ENCODE assay signal across 13 cellular contexts in the genomic region with DNA sequence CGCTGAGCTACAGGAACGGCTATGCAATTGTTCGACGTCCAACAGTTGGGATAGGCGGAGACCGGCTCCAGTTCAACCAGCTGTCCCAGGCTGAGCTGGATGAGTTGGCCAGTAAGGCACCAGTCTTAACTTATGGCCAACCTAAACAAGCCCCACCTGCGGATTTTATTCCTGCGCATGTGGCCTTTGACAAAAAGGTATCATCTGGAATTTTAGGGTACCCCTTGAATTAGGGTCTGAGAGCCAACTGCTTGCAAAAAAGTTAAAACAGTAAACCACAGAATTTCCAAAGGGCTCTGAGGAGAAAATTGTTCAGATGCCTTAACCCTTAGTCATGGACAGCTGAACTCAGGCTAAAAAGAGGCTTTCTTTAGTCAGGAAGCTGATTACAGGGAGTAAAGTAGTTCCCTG. TPM values are rescaled to one million over a fixed set of nuclear protein-coding genes. Genes with fewer than 3 reads are reported as not detected.
DNase-seq lines count a peak whose midpoint lies in the region; ATAC-seq and TF ChIP-seq lines count a peak whose summit lies in the region.
"Had no signal": no experiment of that assay in that cellular context is flagged by ENCODE, and none has a peak within 500 bp of the region (broad histone marks: within the 10 kb centered on the region; RNA-seq: fewer than 3 reads in every experiment).

No MANE protein-coding gene starts in this region.

- H3K27me3 Mint-ChIP-seq in chondrocyte (ENCODE audit: low read depth), result no peaks in the 10 kb centered on the region

- no TSS peak for BruUV-seq in A673 (replicated peaks; lab: Mats Ljungman, UMichigan)

- TF ChIP-seq CTCF in A673 (conservative IDR thresholded peaks at IDR 0.05; ENCODE audit: low read depth, low read length), result no peak
- no peak for TF ChIP-seq CTCF in chondrocyte (IDR thresholded peaks at IDR 0.05)
- no peak for TF ChIP-seq CTCF in GM10266 (IDR thresholded peaks at IDR 0.05; ENCODE audit: control insufficient read depth, insufficient read depth, low read depth, missing control alignments)

- POLR2A ChIA-PET in A673 (lab: Charles Lee; ENCODE audit: low non-redundant PET), result no interaction called here

- H3K9me3 ChIP-seq in A673 (ENCODE audit: low read depth, low read length, poor library complexity, severe bottlenecking), result no peaks in the 10 kb centered on the region
- H3K9me3 ChIP-seq in HUES48 (ENCODE audit: control insufficient read depth, insufficient read depth, low read length), result no peaks in the 10 kb centered on the region

- peaks cover 1% of the 10 kb centered on the region for H3K36me3 Mint-ChIP-seq in chondrocyte (ENCODE audit: low read depth)

- H3K27ac ChIP-seq in A673 (ENCODE audit: low read depth, low read length, poor library complexity, severe bottlenecking) (no peak overlapping the region), HUES48 (ENCODE audit: low read depth, low read length) (peak overlapping the region; percentile 84)
- H3K27ac ChIP-seq: C4-2B had no signal

- intact Hi-C loops in A673 (cut with micrococcal nuclease; ENCODE audit: unreplicated experiment), result no loop called here

- CTCF ChIA-PET in A673 (lab: Charles Lee), result no interaction called here

- H3K9ac ChIP-seq in HUES48 (ENCODE audit: low read depth, low read length), result no peak overlapping the region; the same call in 1 of the 2 replicates

- DNase-seq in A673 (ENCODE audit: low spot score) (peak; percentile 48), chondrocyte (ENCODE audit: low spot score) (no peak), kidney glomerular epithelial cell (lab: John Stamatoyannopoulos, UW) (peak; percentile 82), GM10266 (ENCODE audit: extremely low spot score) (no peak), NCI-H2196 treated with DMSO at 0.1 percent for 48 hours (lab: John Stamatoyannopoulos, UW; ENCODE audit: unreplicated experiment) (no peak)
- DNase-seq: activated effector memory CD4-positive, alpha-beta T cell treated with anti-CD3 and anti-CD28 coated beads, Interleukin-2, amount 50 U/mL, for 16 hours; small intestine; stimulated activated naive CD8-positive, alpha-beta T cell treated with anti-CD3 and anti-CD28 coated beads, Interleukin-15, Interleukin-2, amounts not matched to agents 100 U/mL and 50 U/mL, for 24 hours; T-helper 1 cell had no signal

- H3K27me3 ChIP-seq in A673 (replicated peaks; ENCODE audit: insufficient read depth, low read depth, low read length, poor library complexity) (no peaks in the 10 kb centered on the region), HUES48 (ENCODE audit: control insufficient read depth, insufficient read depth, low read length) (no peaks in the 10 kb centered on the region)

- no peak overlapping the region for H3K4me3 Mint-ChIP-seq in chondrocyte (ENCODE audit: unreplicated experiment)

- H3K27ac Mint-ChIP-seq in chondrocyte (ENCODE audit: unreplicated experiment), result peak overlapping the region; percentile 87

- peaks cover 13% of the 10 kb centered on the region for H3K4me1 ChIP-seq in A673 (ENCODE audit: insufficient read depth, low read length, poor library complexity, severe bottlenecking)
- peaks cover 30% of the 10 kb centered on the region for H3K4me1 ChIP-seq in HUES48 (ENCODE audit: control insufficient read depth, insufficient read depth, low read length)

- ATAC-seq in GM19455 (IDR thresholded peaks at IDR 0.05; ENCODE audit: unreplicated experiment) (no peak), HG03095 (IDR thresholded peaks at IDR 0.05; ENCODE audit: unreplicated experiment) (no peak)
- ATAC-seq: stimulated activated naive CD8-positive, alpha-beta T cell treated with anti-CD3 and anti-CD28 coated beads, Interleukin-15, Interleukin-2, amounts not matched to agents 100 U/mL and 50 U/mL, for 24 hours had no signal

- H3K9me3 Mint-ChIP-seq in chondrocyte (ENCODE audit: low read depth), result no peaks in the 10 kb centered on the region

- H3K4me3 ChIP-seq in A673 (ENCODE audit: low read depth, low read length, poor library complexity, severe bottlenecking) (no peak overlapping the region), HUES48 (ENCODE audit: low read depth, low read length) (0 out of 2 replicates have a peak overlapping the region, but pooled peaks have one; percentile 18)

- H3K36me3 ChIP-seq in A673 (ENCODE audit: insufficient read depth, low read length, poor library complexity, severe bottlenecking), result no peaks in the 10 kb centered on the region
- H3K36me3 ChIP-seq in HUES48 (ENCODE audit: control insufficient read depth, insufficient read depth, low read length), result 0 out of 2 replicates have a peak, but pooled peaks cover 8% of the 10 kb centered on the region

- peaks cover 33% of the 10 kb centered on the region for H3K4me1 Mint-ChIP-seq in chondrocyte (ENCODE audit: low read depth)

RNA-seq across cellular contexts. Expression of gene EFHC1, which starts 3.8 kb away (rescaled TPM):
- total RNA-seq in A673 (2021) (16.9 and 25.7 TPM in 2 replicates), chondrocyte (9.6 to 18.7 TPM (median 11.3 TPM) in 3 replicates)

Comparison
In these comparisons a context has a peak if more than half of its experiments do, and no peak if none do; other contexts are left out.
1. DNase-seq: peak in A673 (single experiment) and kidney glomerular epithelial cell (single experiment); none in chondrocyte (single experiment), GM10266 (single experiment) and NCI-H2196 treated with DMSO at 0.1 percent for 48 hours (single experiment).